30 cellular contexts compared by ENCODE assay signal in genomic region chr15:101145362-101145761, GRCh38.
DNase-seq lines count a peak whose midpoint lies in the region; ATAC-seq, FAIRE-seq and TF ChIP-seq lines count a peak whose summit lies in the region.
"Had no signal": no experiment of that assay in that cellular context is flagged by ENCODE, and none has a peak within 500 bp of the region (broad histone marks: within the 10 kb centered on the region; RNA-seq: fewer than 3 reads in every experiment).

No MANE protein-coding gene starts in this region.

- WGBS in A549 (ENCODE audit: missing lambda C conversion rate), result 85% methylated on average over 4 of the region's 4 CpGs
- WGBS in endodermal cell (ENCODE audit: insufficient coverage in 1 of 2, insufficient read length in 1 of 2), 2 experiments, result 100% methylated on average over 4 of the region's 4 CpGs; no CpG with 5 or more reads in 1 of the 2 experiments

- ATAC-seq in A549 (peak in 1 of 2 experiments; percentile 41; a peak in 2 of 6 replicates), HG02852 (IDR thresholded peaks at IDR 0.05; ENCODE audit: unreplicated experiment) (no peak), left colon (no peak), GM18907 (IDR thresholded peaks at IDR 0.05; ENCODE audit: unreplicated experiment) (no peak)
- ATAC-seq: activated T-cell treated with anti-CD3 and anti-CD28 coated beads, Interleukin-2, amount 50 U/mL, for 72 hours; left cardiac atrium; pancreas had no signal

- no peak for TF ChIP-seq RAD21 in A549 (conservative IDR thresholded peaks at IDR 0.05 in 1 of 2, IDR thresholded peaks at IDR 0.05 in 1 of 2)

- no peaks in the 10 kb centered on the region for H3K4me1 ChIP-seq in A549
- no peaks in the 10 kb centered on the region for H3K4me1 ChIP-seq in endodermal cell (ENCODE audit: control insufficient read depth, insufficient read depth, low read length)
- H3K4me1 ChIP-seq: pancreas had no signal

- TF ChIP-seq POLR2A in A549 (IDR thresholded peaks at IDR 0.05; ENCODE audit: low read length), result no peak

- no peak overlapping the region for H3K4me3 Mint-ChIP-seq in endodermal cell
- H3K4me3 Mint-ChIP-seq: activated naive CD4-positive, alpha-beta T cell treated with anti-CD3 and anti-CD28 coated beads, Interleukin-2, amount 10 ng/mL, durations not matched to agents 7 days and 5 days; activated T-cell treated with anti-CD3 and anti-CD28 coated beads, Interleukin-2, amount 50 U/mL, for 72 hours; CD8-positive, alpha-beta memory T cell; IgD-negative memory B cell; T-helper 1 cell treated with Interleukin-12 subunit alpha and Interleukin-12 subunit beta and Interleukin-4 antibody, amounts not matched to agents 30 μg/mL and 1 μg/mL, for 36 hours; type B pancreatic cell had no signal

- DNase-seq in A549 (ENCODE audit: low read depth in 1 of 2, low spot score in 1 of 2) (peak in 1 of 2 experiments; percentile 27), HCEC 1CT (peak; percentile 30), OCI-M1 (lab: John Stamatoyannopoulos, UW) (peak; percentile 26), endodermal cell (peak; percentile 34), left colon (no peak), MV-4-11 (lab: John Stamatoyannopoulos, UW) (no peak)
- DNase-seq: activated CD4-positive, CD25-positive, alpha-beta regulatory T cell; activated naive CD4-positive, alpha-beta T cell treated with anti-CD3 and anti-CD28 coated beads, Interleukin-2, amount 10 ng/mL, durations not matched to agents 7 days and 5 days; activated T-cell treated with anti-CD3 and anti-CD28 coated beads, Interleukin-2, amount 50 U/mL, for 72 hours; adrenal gland; brain microvascular endothelial cell; DMS153; hypothalamus; left cardiac atrium; mammary epithelial cell; MM.1S; NCI-H1436; NCI-H345; pancreas; retina; stimulated activated naive CD4-positive, alpha-beta T cell had no signal

- H3K36me3 Mint-ChIP-seq in endodermal cell (ENCODE audit: low read depth), result no peaks in the 10 kb centered on the region
- H3K36me3 Mint-ChIP-seq: activated naive CD4-positive, alpha-beta T cell treated with anti-CD3 and anti-CD28 coated beads, Interleukin-2, amount 10 ng/mL, durations not matched to agents 7 days and 5 days; type B pancreatic cell had no signal

- H3K27me3 Mint-ChIP-seq in endodermal cell (ENCODE audit: insufficient read depth), result no peaks in the 10 kb centered on the region
- H3K27me3 Mint-ChIP-seq: type B pancreatic cell had no signal

- CTCF ChIA-PET in A549 (lab: Yijun Ruan, JAX), result no interaction called here

- no peaks in the 10 kb centered on the region for H3K9me3 Mint-ChIP-seq in endodermal cell
- H3K9me3 Mint-ChIP-seq: activated naive CD4-positive, alpha-beta T cell treated with anti-CD3 and anti-CD28 coated beads, Interleukin-2, amount 10 ng/mL, durations not matched to agents 7 days and 5 days; activated T-cell treated with anti-CD3 and anti-CD28 coated beads, Interleukin-2, amount 50 U/mL, for 72 hours; CD8-positive, alpha-beta memory T cell; T-helper 1 cell treated with Interleukin-12 subunit alpha and Interleukin-12 subunit beta and Interleukin-4 antibody, amounts not matched to agents 30 μg/mL and 1 μg/mL, for 36 hours; type B pancreatic cell had no signal

- FAIRE-seq in A549 (lab: Jason Lieb, UNC), result no peak
- FAIRE-seq: GM12892, pancreas had no signal

- TF ChIP-seq CTCF in A549 (IDR thresholded peaks at IDR 0.05) (no peak), endodermal cell (conservative IDR thresholded peaks at IDR 0.05) (no peak)

- intact Hi-C loops in left colon (cut with DNase I, micrococcal nuclease), result no loop called here

- H3K27ac ChIP-seq in A549 (no peak overlapping the region), endodermal cell (ENCODE audit: low read depth, low read length) (no peak overlapping the region)
- H3K27ac ChIP-seq: adrenal gland, brain microvascular endothelial cell, dorsolateral prefrontal cortex, pancreas had no signal

- no peak overlapping the region for H3K9ac ChIP-seq in endodermal cell (ENCODE audit: extremely low read depth, low read length, poor library complexity, severe bottlenecking)

- H3K36me3 ChIP-seq in endodermal cell (ENCODE audit: control insufficient read depth, insufficient read depth, low read length), result no peaks in the 10 kb centered on the region
- H3K36me3 ChIP-seq: adrenal gland, brain microvascular endothelial cell, pancreas had no signal

- H3K27ac Mint-ChIP-seq in endodermal cell, result no peak overlapping the region
- H3K27ac Mint-ChIP-seq: activated naive CD4-positive, alpha-beta T cell treated with anti-CD3 and anti-CD28 coated beads, Interleukin-2, amount 10 ng/mL, durations not matched to agents 7 days and 5 days; activated T-cell treated with anti-CD3 and anti-CD28 coated beads, Interleukin-2, amount 50 U/mL, for 72 hours; CD8-positive, alpha-beta memory T cell; IgD-negative memory B cell; T-helper 1 cell treated with Interleukin-12 subunit alpha and Interleukin-12 subunit beta and Interleukin-4 antibody, amounts not matched to agents 30 μg/mL and 1 μg/mL, for 36 hours; type B pancreatic cell had no signal

- TF ChIP-seq EP300 in A549 (IDR thresholded peaks at IDR 0.05), result no peak

- POLR2A ChIA-PET in A549 (lab: Yijun Ruan, JAX), result no interaction called here

- H3K4me1 Mint-ChIP-seq in endodermal cell, result peaks cover 8% of the 10 kb centered on the region

- H3K27me3 ChIP-seq in endodermal cell (ENCODE audit: control insufficient read depth, insufficient read depth, low read length, poor library complexity, severe bottlenecking), result no peaks in the 10 kb centered on the region
- H3K27me3 ChIP-seq: adrenal gland, brain microvascular endothelial cell, dorsolateral prefrontal cortex, pancreas had no signal

- no peak overlapping the region for H3K4me2 ChIP-seq in A549
- H3K4me2 ChIP-seq: smooth muscle cell had no signal

- H3K9me3 ChIP-seq in A549 (no peaks in the 10 kb centered on the region), endodermal cell (ENCODE audit: control insufficient read depth, low read length) (no peaks in the 10 kb centered on the region)
- H3K9me3 ChIP-seq: adrenal gland, pancreas had no signal

- no peak overlapping the region for H3K4me3 ChIP-seq in A549
- H3K4me3 ChIP-seq in endodermal cell (ENCODE audit: low read length), result no peak overlapping the region
- H3K4me3 ChIP-seq: adrenal gland, dorsolateral prefrontal cortex, pancreas, smooth muscle cell had no signal

TF ChIP-seq in A549, 52 proteins besides CTCF, POLR2A, EP300 and RAD21:
- peak; percentile 60 for TF ChIP-seq USF2 (IDR thresholded peaks at IDR 0.05)
- TF ChIP-seq, protein P1, sequence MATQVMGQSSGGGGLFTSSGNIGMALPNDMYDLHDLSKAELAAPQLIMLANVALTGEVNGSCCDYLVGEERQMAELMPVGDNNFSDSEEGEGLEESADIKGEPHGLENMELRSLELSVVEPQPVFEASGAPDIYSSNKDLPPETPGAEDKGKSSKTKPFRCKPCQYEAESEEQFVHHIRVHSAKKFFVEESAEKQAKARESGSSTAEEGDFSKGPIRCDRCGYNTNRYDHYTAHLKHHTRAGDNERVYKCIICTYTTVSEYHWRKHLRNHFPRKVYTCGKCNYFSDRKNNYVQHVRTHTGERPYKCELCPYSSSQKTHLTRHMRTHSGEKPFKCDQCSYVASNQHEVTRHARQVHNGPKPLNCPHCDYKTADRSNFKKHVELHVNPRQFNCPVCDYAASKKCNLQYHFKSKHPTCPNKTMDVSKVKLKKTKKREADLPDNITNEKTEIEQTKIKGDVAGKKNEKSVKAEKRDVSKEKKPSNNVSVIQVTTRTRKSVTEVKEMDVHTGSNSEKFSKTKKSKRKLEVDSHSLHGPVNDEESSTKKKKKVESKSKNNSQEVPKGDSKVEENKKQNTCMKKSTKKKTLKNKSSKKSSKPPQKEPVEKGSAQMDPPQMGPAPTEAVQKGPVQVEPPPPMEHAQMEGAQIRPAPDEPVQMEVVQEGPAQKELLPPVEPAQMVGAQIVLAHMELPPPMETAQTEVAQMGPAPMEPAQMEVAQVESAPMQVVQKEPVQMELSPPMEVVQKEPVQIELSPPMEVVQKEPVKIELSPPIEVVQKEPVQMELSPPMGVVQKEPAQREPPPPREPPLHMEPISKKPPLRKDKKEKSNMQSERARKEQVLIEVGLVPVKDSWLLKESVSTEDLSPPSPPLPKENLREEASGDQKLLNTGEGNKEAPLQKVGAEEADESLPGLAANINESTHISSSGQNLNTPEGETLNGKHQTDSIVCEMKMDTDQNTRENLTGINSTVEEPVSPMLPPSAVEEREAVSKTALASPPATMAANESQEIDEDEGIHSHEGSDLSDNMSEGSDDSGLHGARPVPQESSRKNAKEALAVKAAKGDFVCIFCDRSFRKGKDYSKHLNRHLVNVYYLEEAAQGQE (IDR thresholded peaks at IDR 0.05), result no peak

Comparison
In these comparisons a context has a peak if more than half of its experiments do, and no peak if none do; other contexts are left out.
1. DNase-seq: peak in HCEC 1CT (single experiment), OCI-M1 (single experiment) and endodermal cell (single experiment); none in left colon (0 of 2) and MV-4-11 (single experiment).